Comparison of ENCODE assay signal across 1 cellular context in genomic region chr1:15145327-15145726, GRCh38.
A peak's percentile ranks its signal among the peaks of the same experiment; 100 is the strongest.
TF ChIP-seq lines count a peak whose summit lies in the region.

No MANE protein-coding gene starts in this region.

TF ChIP-seq in HepG2, 621 proteins besides CTCF, POLR2A, EP300 and RAD21 (continued from another document and continues in another):
- no peak for TF ChIP-seq PBX3 (CRISPR knock-in tag; IDR thresholded peaks at IDR 0.05; ENCODE audit: borderline replicate concordance)
- no peak for TF ChIP-seq MLLT10 (CRISPR knock-in tag; IDR thresholded peaks at IDR 0.05)
- no peak for TF ChIP-seq BCLAF1 (IDR thresholded peaks at IDR 0.05)
- TF ChIP-seq TRAFD1 (CRISPR knock-in tag; IDR thresholded peaks at IDR 0.05; ENCODE audit: borderline replicate concordance), result 0 out of 2 replicates have a peak, but pooled peaks have one; percentile 9
- TF ChIP-seq SRSF1 (optimal IDR thresholded peaks at IDR 0.05; ENCODE audit: low read depth, low read length), result no peak
- peak; percentile 82; the same call in 1 of the 2 replicates for TF ChIP-seq GATA4 (IDR thresholded peaks at IDR 0.05; ENCODE audit: borderline replicate concordance, low read depth)
- TF ChIP-seq ZNF564 (CRISPR knock-in tag; IDR thresholded peaks at IDR 0.05), result no peak
- TF ChIP-seq ZNF605 (CRISPR knock-in tag; IDR thresholded peaks at IDR 0.05), result no peak
- TF ChIP-seq ZNF121 (CRISPR knock-in tag; IDR thresholded peaks at IDR 0.05), result no peak
- peak; percentile 60; the same call in 1 of the 2 replicates for TF ChIP-seq HMG20A (CRISPR knock-in tag; IDR thresholded peaks at IDR 0.05; ENCODE audit: borderline replicate concordance)
- no peak for TF ChIP-seq KLF12 (CRISPR knock-in tag; IDR thresholded peaks at IDR 0.05; ENCODE audit: borderline replicate concordance)
- TF ChIP-seq CBFB (CRISPR knock-in tag; IDR thresholded peaks at IDR 0.05), result no peak
- TF ChIP-seq ZBED4 (CRISPR knock-in tag; IDR thresholded peaks at IDR 0.05; ENCODE audit: borderline replicate concordance), result peak; percentile 60; the same call in 1 of the 2 replicates
- TF ChIP-seq NBN (conservative IDR thresholded peaks at IDR 0.05), result no peak
- TF ChIP-seq ZNF354B (CRISPR knock-in tag; IDR thresholded peaks at IDR 0.05), result no peak
- TF ChIP-seq ISL2 (CRISPR knock-in tag; IDR thresholded peaks at IDR 0.05), result peak; percentile 75
- peak; percentile 78 for TF ChIP-seq MIER2 (CRISPR knock-in tag; IDR thresholded peaks at IDR 0.05)
- TF ChIP-seq ARID2 (CRISPR knock-in tag; IDR thresholded peaks at IDR 0.05; ENCODE audit: borderline replicate concordance), result no peak
- TF ChIP-seq ZNF773 (CRISPR knock-in tag; IDR thresholded peaks at IDR 0.05; ENCODE audit: borderline replicate concordance), result no peak
- no peak for TF ChIP-seq ZBTB38 (CRISPR knock-in tag; IDR thresholded peaks at IDR 0.05)
- TF ChIP-seq ZBTB34 (CRISPR knock-in tag; IDR thresholded peaks at IDR 0.05), result peak; percentile 83; the same call in 1 of the 2 replicates
- TF ChIP-seq, protein P1, sequence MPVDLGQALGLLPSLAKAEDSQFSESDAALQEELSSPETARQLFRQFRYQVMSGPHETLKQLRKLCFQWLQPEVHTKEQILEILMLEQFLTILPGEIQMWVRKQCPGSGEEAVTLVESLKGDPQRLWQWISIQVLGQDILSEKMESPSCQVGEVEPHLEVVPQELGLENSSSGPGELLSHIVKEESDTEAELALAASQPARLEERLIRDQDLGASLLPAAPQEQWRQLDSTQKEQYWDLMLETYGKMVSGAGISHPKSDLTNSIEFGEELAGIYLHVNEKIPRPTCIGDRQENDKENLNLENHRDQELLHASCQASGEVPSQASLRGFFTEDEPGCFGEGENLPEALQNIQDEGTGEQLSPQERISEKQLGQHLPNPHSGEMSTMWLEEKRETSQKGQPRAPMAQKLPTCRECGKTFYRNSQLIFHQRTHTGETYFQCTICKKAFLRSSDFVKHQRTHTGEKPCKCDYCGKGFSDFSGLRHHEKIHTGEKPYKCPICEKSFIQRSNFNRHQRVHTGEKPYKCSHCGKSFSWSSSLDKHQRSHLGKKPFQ (CRISPR knock-in tag; IDR thresholded peaks at IDR 0.05; ENCODE audit: insufficient replicate concordance), result no peak
- TF ChIP-seq TGIF2 (CRISPR knock-in tag; IDR thresholded peaks at IDR 0.05), result peak; percentile 98
- peak; percentile 87 for TF ChIP-seq FOXA3 (CRISPR knock-in tag; IDR thresholded peaks at IDR 0.05)
- TF ChIP-seq ZBTB3 (CRISPR knock-in tag; IDR thresholded peaks at IDR 0.05; ENCODE audit: borderline replicate concordance, low read depth), result no peak
- TF ChIP-seq, protein P2, sequence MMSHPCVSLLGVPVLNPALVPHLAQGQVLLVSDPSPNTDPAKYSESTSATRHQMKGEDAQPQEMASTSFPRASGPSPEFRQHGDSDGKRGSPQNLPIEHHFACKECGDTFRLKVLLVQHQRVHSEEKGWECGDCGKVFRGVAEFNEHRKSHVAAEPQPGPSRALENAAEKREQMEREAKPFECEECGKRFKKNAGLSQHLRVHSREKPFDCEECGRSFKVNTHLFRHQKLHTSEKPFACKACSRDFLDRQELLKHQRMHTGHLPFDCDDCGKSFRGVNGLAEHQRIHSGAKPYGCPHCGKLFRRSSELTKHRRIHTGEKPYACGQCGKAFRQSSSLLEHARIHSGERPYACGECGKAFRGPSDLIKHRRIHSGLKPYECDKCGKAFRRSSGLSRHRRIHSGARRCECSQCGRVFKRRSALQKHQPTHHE (CRISPR knock-in tag; IDR thresholded peaks at IDR 0.05; ENCODE audit: borderline replicate concordance), result no peak
- peak; percentile 93 for TF ChIP-seq FOXP4 (CRISPR knock-in tag; IDR thresholded peaks at IDR 0.05)
- TF ChIP-seq RELA (CRISPR knock-in tag; IDR thresholded peaks at IDR 0.05), result no peak
- no peak for TF ChIP-seq IRX3 (CRISPR knock-in tag; IDR thresholded peaks at IDR 0.05; ENCODE audit: borderline replicate concordance, low read depth)
- TF ChIP-seq KDM5A (IDR thresholded peaks at IDR 0.05; ENCODE audit: borderline replicate concordance, low read length), result no peak
- TF ChIP-seq KDM5B (CRISPR knock-in tag; IDR thresholded peaks at IDR 0.05; ENCODE audit: borderline replicate concordance), result no peak
- TF ChIP-seq, protein P3, sequence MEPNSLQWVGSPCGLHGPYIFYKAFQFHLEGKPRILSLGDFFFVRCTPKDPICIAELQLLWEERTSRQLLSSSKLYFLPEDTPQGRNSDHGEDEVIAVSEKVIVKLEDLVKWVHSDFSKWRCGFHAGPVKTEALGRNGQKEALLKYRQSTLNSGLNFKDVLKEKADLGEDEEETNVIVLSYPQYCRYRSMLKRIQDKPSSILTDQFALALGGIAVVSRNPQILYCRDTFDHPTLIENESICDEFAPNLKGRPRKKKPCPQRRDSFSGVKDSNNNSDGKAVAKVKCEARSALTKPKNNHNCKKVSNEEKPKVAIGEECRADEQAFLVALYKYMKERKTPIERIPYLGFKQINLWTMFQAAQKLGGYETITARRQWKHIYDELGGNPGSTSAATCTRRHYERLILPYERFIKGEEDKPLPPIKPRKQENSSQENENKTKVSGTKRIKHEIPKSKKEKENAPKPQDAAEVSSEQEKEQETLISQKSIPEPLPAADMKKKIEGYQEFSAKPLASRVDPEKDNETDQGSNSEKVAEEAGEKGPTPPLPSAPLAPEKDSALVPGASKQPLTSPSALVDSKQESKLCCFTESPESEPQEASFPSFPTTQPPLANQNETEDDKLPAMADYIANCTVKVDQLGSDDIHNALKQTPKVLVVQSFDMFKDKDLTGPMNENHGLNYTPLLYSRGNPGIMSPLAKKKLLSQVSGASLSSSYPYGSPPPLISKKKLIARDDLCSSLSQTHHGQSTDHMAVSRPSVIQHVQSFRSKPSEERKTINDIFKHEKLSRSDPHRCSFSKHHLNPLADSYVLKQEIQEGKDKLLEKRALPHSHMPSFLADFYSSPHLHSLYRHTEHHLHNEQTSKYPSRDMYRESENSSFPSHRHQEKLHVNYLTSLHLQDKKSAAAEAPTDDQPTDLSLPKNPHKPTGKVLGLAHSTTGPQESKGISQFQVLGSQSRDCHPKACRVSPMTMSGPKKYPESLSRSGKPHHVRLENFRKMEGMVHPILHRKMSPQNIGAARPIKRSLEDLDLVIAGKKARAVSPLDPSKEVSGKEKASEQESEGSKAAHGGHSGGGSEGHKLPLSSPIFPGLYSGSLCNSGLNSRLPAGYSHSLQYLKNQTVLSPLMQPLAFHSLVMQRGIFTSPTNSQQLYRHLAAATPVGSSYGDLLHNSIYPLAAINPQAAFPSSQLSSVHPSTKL (CRISPR knock-in tag; IDR thresholded peaks at IDR 0.05), result peak; percentile 91
- TF ChIP-seq SALL2 (CRISPR knock-in tag; IDR thresholded peaks at IDR 0.05), result no peak
- no peak for TF ChIP-seq ZNF234 (CRISPR knock-in tag; conservative IDR thresholded peaks at IDR 0.05)
- TF ChIP-seq SMC3 (IDR thresholded peaks at IDR 0.05; ENCODE audit: low read length), result no peak
- no peak for TF ChIP-seq KLF16 (CRISPR knock-in tag; IDR thresholded peaks at IDR 0.05)
- TF ChIP-seq ZNF549 (CRISPR knock-in tag; IDR thresholded peaks at IDR 0.05), result no peak
